Comparison of ENCODE assay signal across 26 cellular contexts in the genomic region with DNA sequence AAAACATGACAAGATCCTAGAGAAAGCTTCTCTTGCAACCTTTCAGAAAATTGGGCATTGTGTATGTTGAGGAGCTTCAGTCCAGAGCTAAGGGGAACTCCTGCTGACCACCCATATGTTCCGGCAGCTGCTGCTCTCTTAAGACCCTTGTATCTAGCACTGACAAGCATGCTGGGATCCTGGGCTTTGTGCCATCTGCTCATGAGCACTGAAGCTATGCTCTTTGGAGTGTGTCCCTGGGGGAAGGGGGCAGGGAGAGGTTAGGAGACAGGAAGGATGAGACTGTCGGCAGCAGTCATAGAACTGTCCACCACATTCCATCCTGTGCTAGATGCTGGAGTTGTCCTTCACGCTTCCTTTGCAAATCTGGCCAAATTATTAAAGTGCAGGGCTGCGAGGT.
DNase-seq lines count a peak whose midpoint lies in the region; ATAC-seq, FAIRE-seq and TF ChIP-seq lines count a peak whose summit lies in the region.
"Had no signal": no experiment of that assay in that cellular context is flagged by ENCODE, and none has a peak within 500 bp of the region (broad histone marks: within the 10 kb centered on the region; RNA-seq: fewer than 3 reads in every experiment).

No MANE protein-coding gene starts in this region.

- no peaks in the 10 kb centered on the region for H3F3A ChIP-seq in GM23248 (ENCODE audit: insufficient read depth)

- WGBS in GM23248 (ENCODE audit: low coverage in 1 of 2, low lambda C conversion rate in 2 of 2, missing lambda C conversion rate in 2 of 2), 2 experiments, result 8 to 15% methylated on average over 4 of the region's 4 CpGs

- H2AFZ ChIP-seq in GM23248, result no peak overlapping the region

- H3K4me2 ChIP-seq in GM23248 (ENCODE audit: unreplicated experiment), result no peak overlapping the region

- H3K27me3 ChIP-seq in BE2C, result no peaks in the 10 kb centered on the region
- H3K27me3 ChIP-seq in GM23248 (replicated peaks; ENCODE audit: insufficient read depth), result 0 out of 2 replicates have a peak, but pooled peaks cover 9% of the 10 kb centered on the region
- H3K27me3 ChIP-seq: gastrocnemius medialis, uterus had no signal

- no peak overlapping the region for H3K4me3 Mint-ChIP-seq in glutamatergic neuron (ENCODE audit: unreplicated experiment)
- H3K4me3 Mint-ChIP-seq: activated CD4-positive, alpha-beta T cell treated with anti-CD3 and anti-CD28 coated beads, Interleukin-2, amount 10 ng/mL, durations not matched to agents 24 days and 14 days; activated naive CD8-positive, alpha-beta T cell treated with anti-CD3 and anti-CD28 coated beads, Interleukin-2, amount 10 ng/mL, durations not matched to agents 7 days and 5 days; activated T-helper 17 cell treated with anti-CD3 and anti-CD28 coated beads, Interleukin-2, amount 50 U/mL, for 72 hours; CD4-positive, alpha-beta T cell; endodermal cell; HFFc6; stimulated activated effector memory CD8-positive, alpha-beta T cell treated with anti-CD3 and anti-CD28 coated beads, Interleukin-12 subunit alpha, Interleukin-12 subunit beta, amount 100 ng/mL, for 72 hours; T-helper 17 cell had no signal

- no peaks in the 10 kb centered on the region for H3K9me3 Mint-ChIP-seq in glutamatergic neuron (ENCODE audit: unreplicated experiment)
- H3K9me3 Mint-ChIP-seq: activated CD4-positive, alpha-beta T cell treated with anti-CD3 and anti-CD28 coated beads, Interleukin-2, amount 10 ng/mL, durations not matched to agents 24 days and 14 days; activated naive CD8-positive, alpha-beta T cell treated with anti-CD3 and anti-CD28 coated beads, Interleukin-2, amount 10 ng/mL, durations not matched to agents 7 days and 5 days; activated T-helper 17 cell treated with anti-CD3 and anti-CD28 coated beads, Interleukin-2, amount 50 U/mL, for 72 hours; CD4-positive, alpha-beta T cell; endodermal cell; HFFc6; stimulated activated effector memory CD8-positive, alpha-beta T cell treated with anti-CD3 and anti-CD28 coated beads, Interleukin-12 subunit alpha, Interleukin-12 subunit beta, amount 100 ng/mL, for 72 hours had no signal

- TF ChIP-seq POLR2A in GM18505 (IDR thresholded peaks at IDR 0.05; ENCODE audit: borderline replicate concordance, extremely low read depth, insufficient read depth, insufficient read length), result no peak

- H3K4me1 Mint-ChIP-seq in glutamatergic neuron (ENCODE audit: low read depth, unreplicated experiment), result peaks cover 3% of the 10 kb centered on the region
- H3K4me1 Mint-ChIP-seq: activated CD4-positive, alpha-beta T cell treated with anti-CD3 and anti-CD28 coated beads, Interleukin-2, amount 10 ng/mL, durations not matched to agents 24 days and 14 days; activated naive CD8-positive, alpha-beta T cell treated with anti-CD3 and anti-CD28 coated beads, Interleukin-2, amount 10 ng/mL, durations not matched to agents 7 days and 5 days; activated T-helper 17 cell treated with anti-CD3 and anti-CD28 coated beads, Interleukin-2, amount 50 U/mL, for 72 hours; stimulated activated effector memory CD8-positive, alpha-beta T cell treated with anti-CD3 and anti-CD28 coated beads, Interleukin-12 subunit alpha, Interleukin-12 subunit beta, amount 100 ng/mL, for 72 hours; T-helper 17 cell had no signal

- H3K27ac Mint-ChIP-seq in glutamatergic neuron (ENCODE audit: unreplicated experiment), result no peak overlapping the region
- H3K27ac Mint-ChIP-seq: activated CD4-positive, alpha-beta T cell treated with anti-CD3 and anti-CD28 coated beads, Interleukin-2, amount 10 ng/mL, durations not matched to agents 24 days and 14 days; activated naive CD8-positive, alpha-beta T cell treated with anti-CD3 and anti-CD28 coated beads, Interleukin-2, amount 10 ng/mL, durations not matched to agents 7 days and 5 days; activated T-helper 17 cell treated with anti-CD3 and anti-CD28 coated beads, Interleukin-2, amount 50 U/mL, for 72 hours; CD4-positive, alpha-beta T cell; endodermal cell; HFFc6; progenitor cell of endocrine pancreas; stimulated activated effector memory CD8-positive, alpha-beta T cell treated with anti-CD3 and anti-CD28 coated beads, Interleukin-12 subunit alpha, Interleukin-12 subunit beta, amount 100 ng/mL, for 72 hours; T-helper 17 cell had no signal

- FAIRE-seq in urothelium cell line (lab: Jason Lieb, UNC), result no peak
- FAIRE-seq: GM12892, keratinocyte had no signal

- no peaks in the 10 kb centered on the region for H3K9me2 ChIP-seq in GM23248 (ENCODE audit: insufficient read depth)

- no peaks in the 10 kb centered on the region for H3K27me3 Mint-ChIP-seq in glutamatergic neuron (ENCODE audit: unreplicated experiment)
- H3K27me3 Mint-ChIP-seq: activated CD4-positive, alpha-beta T cell treated with anti-CD3 and anti-CD28 coated beads, Interleukin-2, amount 10 ng/mL, durations not matched to agents 24 days and 14 days; activated naive CD8-positive, alpha-beta T cell treated with anti-CD3 and anti-CD28 coated beads, Interleukin-2, amount 10 ng/mL, durations not matched to agents 7 days and 5 days; activated T-helper 17 cell treated with anti-CD3 and anti-CD28 coated beads, Interleukin-2, amount 50 U/mL, for 72 hours; CD4-positive, alpha-beta T cell; T-helper 17 cell had no signal

- in situ Hi-C loops in GM23248 (cut with MboI), result no loop called here

- no peaks in the 10 kb centered on the region for H4K20me1 ChIP-seq in GM23248 (ENCODE audit: insufficient read depth)

- H3K27ac ChIP-seq in GM23248, result no peak overlapping the region
- H3K27ac ChIP-seq: esophagus squamous epithelium, gastrocnemius medialis, uterus had no signal

- H3K36me3 Mint-ChIP-seq in glutamatergic neuron (ENCODE audit: unreplicated experiment), result peaks cover 5% of the 10 kb centered on the region
- H3K36me3 Mint-ChIP-seq: activated naive CD8-positive, alpha-beta T cell treated with anti-CD3 and anti-CD28 coated beads, Interleukin-2, amount 10 ng/mL, durations not matched to agents 7 days and 5 days had no signal

- H3K4me1 ChIP-seq in BE2C (peaks cover 10% of the 10 kb centered on the region), GM23248 (ENCODE audit: insufficient read depth) (no peaks in the 10 kb centered on the region)
- H3K4me1 ChIP-seq: esophagus squamous epithelium, gastrocnemius medialis, uterus had no signal

- H3K36me3 ChIP-seq in BE2C (peaks cover 11% of the 10 kb centered on the region), GM23248 (ENCODE audit: low read depth) (no peaks in the 10 kb centered on the region)
- H3K36me3 ChIP-seq: esophagus squamous epithelium, gastrocnemius medialis, uterus had no signal

- no peaks in the 10 kb centered on the region; the same call in 1 of the 2 replicates for H3K9me3 ChIP-seq in BE2C
- H3K9me3 ChIP-seq in GM23248 (ENCODE audit: low read depth), result no peaks in the 10 kb centered on the region
- H3K9me3 ChIP-seq: esophagus squamous epithelium, gastrocnemius medialis, uterus had no signal

- DNase-seq in BE2C, result peak; percentile 68
- DNase-seq in DMS 273 treated with DMSO at 0.1 percent for 48 hours (lab: John Stamatoyannopoulos, UW), result peak; percentile 95
- DNase-seq in NCI-H446 treated with DMSO at 0.1 percent for 48 hours (lab: John Stamatoyannopoulos, UW), result peak; percentile 94
- peak; percentile 83 for DNase-seq in glutamatergic neuron
- no peak for DNase-seq in stimulated activated CD4-positive, alpha-beta T cell treated with anti-CD3 and anti-CD28 coated beads, Interleukin-2, amount 100 ng/mL, for 48 hours
- DNase-seq in GM23248, result no peak
- no peak for DNase-seq in urothelium cell line (ENCODE audit: low spot score)
- DNase-seq: activated CD4-positive, alpha-beta T cell treated with anti-CD3 and anti-CD28 coated beads, Interleukin-2, amount 10 ng/mL, durations not matched to agents 24 days and 14 days; activated naive CD8-positive, alpha-beta T cell treated with anti-CD3 and anti-CD28 coated beads, Interleukin-2, amount 10 ng/mL, durations not matched to agents 7 days and 5 days; CD4-positive, alpha-beta T cell; endodermal cell; esophagus squamous epithelium; gastrocnemius medialis; HFFc6; NCI-H1048; NCI-H2107; stimulated activated CD4-positive, alpha-beta T cell treated with anti-CD3 and anti-CD28 coated beads, Interleukin-1b, Interleukin-23, amount 100 ng/mL, for 48 hours; T-helper 17 cell; uterus had no signal

- TF ChIP-seq CTCF in BE2C (IDR thresholded peaks at IDR 0.05; ENCODE audit: low read depth, low read length), result no peak
- TF ChIP-seq CTCF in glutamatergic neuron (IDR thresholded peaks at IDR 0.05; ENCODE audit: partially characterized antibody, unreplicated experiment), result no peak

- no peaks in the 10 kb centered on the region for H3K79me2 ChIP-seq in GM23248 (ENCODE audit: insufficient read depth)

- H3K9ac ChIP-seq in GM23248, result no peak overlapping the region

- ATAC-seq in GM18505 (IDR thresholded peaks at IDR 0.05; ENCODE audit: unreplicated experiment), result no peak
- ATAC-seq: activated T-helper 17 cell treated with anti-CD3 and anti-CD28 coated beads, Interleukin-2, amount 50 U/mL, for 72 hours; gastrocnemius medialis; stimulated activated effector memory CD8-positive, alpha-beta T cell treated with anti-CD3 and anti-CD28 coated beads, Interleukin-12 subunit alpha, Interleukin-12 subunit beta, amount 100 ng/mL, for 72 hours; T-helper 17 cell had no signal

- H3K4me3 ChIP-seq in BE2C (ENCODE audit: low read depth, low read length) (no peak overlapping the region), GM23248 (no peak overlapping the region)
- H3K4me3 ChIP-seq: esophagus squamous epithelium, gastrocnemius medialis, lung, uterus had no signal

Comparison
In these comparisons a context has a peak if more than half of its experiments do, and no peak if none do; other contexts are left out.
1. DNase-seq: peak in BE2C (single experiment), DMS 273 treated with DMSO at 0.1 percent for 48 hours (single experiment), NCI-H446 treated with DMSO at 0.1 percent for 48 hours (single experiment) and glutamatergic neuron (single experiment); none in stimulated activated CD4-positive, alpha-beta T cell treated with anti-CD3 and anti-CD28 coated beads, Interleukin-2, amount 100 ng/mL, for 48 hours (0 of 2), GM23248 (single experiment) and urothelium cell line (single experiment).